Comparison of ENCODE assay signal across 9 cellular contexts in genomic region chr16:57809843-57810196, GRCh38. TPM values are rescaled to one million over a fixed set of nuclear protein-coding genes. Genes with fewer than 3 reads are reported as not detected.
DNase-seq lines count a peak whose midpoint lies in the region; ATAC-seq and TF ChIP-seq lines count a peak whose summit lies in the region.
"Had no signal": no experiment of that assay in that cellular context is flagged by ENCODE, and none has a peak within 500 bp of the region (broad histone marks: within the 10 kb centered on the region; RNA-seq: fewer than 3 reads in every experiment).

No MANE protein-coding gene starts in this region.

- CTCF ChIA-PET in CD4-positive, alpha-beta T cell (lab: Charles Lee), result interaction anchor here (0.8 kb wide), 1 partner anchor 9 kb away, joined by 3 read pairs; no protein-coding TSS in a partner anchor

- H3K4me2 ChIP-seq in mesendoderm (ENCODE audit: low read length), result no peak overlapping the region

- peak overlapping the region; percentile 63 for H3K4ac ChIP-seq in mesendoderm (ENCODE audit: low read depth, low read length)

- H3K27me3 Mint-ChIP-seq in CD4-positive, alpha-beta T cell, result peaks cover 41% of the 10 kb centered on the region
- H3K27me3 Mint-ChIP-seq in HFFc6 (ENCODE audit: insufficient read depth), result peaks cover 4% of the 10 kb centered on the region

- H3K23ac ChIP-seq in mesendoderm (ENCODE audit: low read length), result peak overlapping the region; percentile 97

- H3K4me3 ChIP-seq in SK-N-MC (no peak overlapping the region), mesendoderm (ENCODE audit: low read length) (no peak overlapping the region)

- H3K9ac ChIP-seq in SK-N-MC (ENCODE audit: insufficient read length) (no peak overlapping the region), mesendoderm (ENCODE audit: low read length) (peak overlapping the region; percentile 53)

- H3K36me3 ChIP-seq in SK-N-MC (ENCODE audit: insufficient read depth, low read length) (no peaks in the 10 kb centered on the region), mesendoderm (ENCODE audit: control insufficient read depth, insufficient read depth, low read length) (no peaks in the 10 kb centered on the region)

- peaks cover 19% of the 10 kb centered on the region for H3K4me1 ChIP-seq in mesendoderm (ENCODE audit: control insufficient read depth, low read depth, low read length)

- H3K36me3 Mint-ChIP-seq in CD4-positive, alpha-beta T cell (ENCODE audit: low read depth), result no peaks in the 10 kb centered on the region
- no peaks in the 10 kb centered on the region for H3K36me3 Mint-ChIP-seq in HFFc6 (ENCODE audit: low read depth)

- H3K4me3 Mint-ChIP-seq in CD4-positive, alpha-beta T cell, result peak overlapping the region; percentile 44
- peak overlapping the region; percentile 19; the same call in 1 of the 2 replicates for H3K4me3 Mint-ChIP-seq in HFFc6

- DNase-seq in CD4-positive, alpha-beta T cell, result no peak
- DNase-seq in HFFc6, result no peak
- DNase-seq in SK-N-MC (ENCODE audit: low read depth, low spot score), result no peak
- no peak for DNase-seq in mesendoderm
- no peak for DNase-seq in OCI-M2 (lab: John Stamatoyannopoulos, UW; ENCODE audit: unreplicated experiment)
- DNase-seq in NCI-H128 (lab: John Stamatoyannopoulos, UW; ENCODE audit: unreplicated experiment), result no peak
- no peak for DNase-seq in activated CD4-positive, alpha-beta T cell treated with anti-CD3 and anti-CD28 coated beads for 4 hours
- no peak for DNase-seq in NCI-H748 (lab: John Stamatoyannopoulos, UW; ENCODE audit: unreplicated experiment)

- ATAC-seq in CD4-positive, alpha-beta T cell (ENCODE audit: poor library complexity), result no peak

- H3K79me1 ChIP-seq in mesendoderm (ENCODE audit: low read length), result no peaks in the 10 kb centered on the region

- H3K56ac ChIP-seq in mesendoderm (ENCODE audit: low read length), result peak overlapping the region; percentile 85

- no peak overlapping the region for H4K5ac ChIP-seq in mesendoderm (ENCODE audit: low read length)

- H3K4me1 Mint-ChIP-seq in CD4-positive, alpha-beta T cell (ENCODE audit: low read depth), result peaks cover 18% of the 10 kb centered on the region
- H3K4me1 Mint-ChIP-seq in HFFc6 (ENCODE audit: low read depth), result peaks cover 50% of the 10 kb centered on the region

- H2AK5ac ChIP-seq in mesendoderm (ENCODE audit: low read length), result peak overlapping the region; percentile 88

- no peak for TF ChIP-seq CTCF in CD4-positive, alpha-beta T cell (IDR thresholded peaks at IDR 0.05)
- TF ChIP-seq CTCF in HFFc6 (IDR thresholded peaks at IDR 0.05), result no peak

- no peak overlapping the region for H4K8ac ChIP-seq in mesendoderm (ENCODE audit: low read depth, low read length)

- peak overlapping the region; percentile 91 for H2BK5ac ChIP-seq in mesendoderm (ENCODE audit: low read length)

- H3K79me2 ChIP-seq in mesendoderm (ENCODE audit: control insufficient read depth, insufficient read depth, low read length), result no peaks in the 10 kb centered on the region

- no peak overlapping the region for H2BK15ac ChIP-seq in mesendoderm (replicated peaks; ENCODE audit: low read depth)

- H3K9me3 Mint-ChIP-seq in CD4-positive, alpha-beta T cell, result no peaks in the 10 kb centered on the region
- no peaks in the 10 kb centered on the region for H3K9me3 Mint-ChIP-seq in HFFc6

- peak overlapping the region; percentile 83 for H2BK120ac ChIP-seq in mesendoderm (ENCODE audit: low read depth, low read length)

- peak overlapping the region; percentile 78 for H3K27ac Mint-ChIP-seq in CD4-positive, alpha-beta T cell
- H3K27ac Mint-ChIP-seq in HFFc6, result peak overlapping the region; percentile 69

- H3K18ac ChIP-seq in mesendoderm (ENCODE audit: low read length), result peak overlapping the region; percentile 91

- WGBS in mesendoderm (ENCODE audit: extremely low coverage, insufficient coverage, low lambda C conversion rate), result no CpG with 5 or more reads among the region's 7 CpGs

- intact Hi-C loops in CD4-positive, alpha-beta T cell (cut with DNase I, micrococcal nuclease), result no loop called here

- H3K27ac ChIP-seq in CD4-positive, alpha-beta T cell (ENCODE audit: low read depth, low read length), result no peak overlapping the region
- H3K27ac ChIP-seq in SK-N-MC (peak overlapping the region; percentile 62; the same call in 1 of the 2 replicates), mesendoderm (ENCODE audit: low read depth, low read length) (peak overlapping the region; percentile 96)

- POLR2A ChIA-PET in CD4-positive, alpha-beta T cell (lab: Charles Lee), result interaction anchor here (1.2 to 1.4 kb wide), 3 partner anchors 9 to 74 kb away, joined by 3 to 7 read pairs (median 5); partner anchors contain the start of gene KATNB1

- peaks cover 3% of the 10 kb centered on the region for H3K27me3 ChIP-seq in CD4-positive, alpha-beta T cell (ENCODE audit: control insufficient read depth, insufficient read depth, low read length)
- no peaks in the 10 kb centered on the region for H3K27me3 ChIP-seq in mesendoderm (ENCODE audit: insufficient read depth, low read length, poor library complexity)

- no peaks in the 10 kb centered on the region for H3K9me3 ChIP-seq in CD4-positive, alpha-beta T cell (ENCODE audit: control insufficient read depth, low read length)
- H3K9me3 ChIP-seq in SK-N-MC (ENCODE audit: low read depth, low read length), result no peaks in the 10 kb centered on the region

RNA-seq across cellular contexts. Expression of gene KIFC3, which starts 7.5 kb away (rescaled TPM):
- not detected for total RNA-seq in CD4-positive, alpha-beta T cell
- total RNA-seq in HFFc6 (2021; fragmentation: NEBNext Ultra II Directional; extraction: Animal tissue kit (Norgen Biotek cat#: 25700)), result 10 to 100 TPM; 51.8 to 81.5 (median 72.7) TPM
- 13.8 TPM for polyA plus RNA-seq in mesendoderm (2013, experiment 1 of 2)
- polyA plus RNA-seq in mesendoderm (2013, experiment 2 of 2), result 14.1 TPM
- total RNA-seq: T-helper 2 cell treated with Interferon-gamma antibody and Interleukin-4, amounts not matched to agents 100 ng/mL and 5 ng/mL, for 36 hours had no signal

Comparison
In these comparisons a context has a peak if more than half of its experiments do, and no peak if none do; other contexts are left out.
1. RNA of gene KIFC3, which starts 7.5 kb away (total RNA-seq): 51.8 to 81.5 TPM in HFFc6; not detected in CD4-positive, alpha-beta T cell; every median in the first group is over 10 times any median in the second.